11 cellular contexts compared by ENCODE assay signal in genomic region chr3:105334138-105334882, GRCh38. TPM values are rescaled to one million over a fixed set of nuclear protein-coding genes. Genes with fewer than 3 reads are reported as not detected.
A peak's percentile ranks its signal among the peaks of the same experiment; 100 is the strongest.
DNase-seq lines count a peak whose midpoint lies in the region; ATAC-seq and FAIRE-seq lines count a peak whose summit lies in the region.
"Had no signal": no experiment of that assay in that cellular context is flagged by ENCODE, and none has a peak within 500 bp of the region (broad histone marks: within the 10 kb centered on the region; RNA-seq: fewer than 3 reads in every experiment).

No MANE protein-coding gene starts in this region.

- H3K9me3 ChIP-seq in neuronal stem cell (replicated peaks in 1 of 2; ENCODE audit: control insufficient read depth in 2 of 2, insufficient read depth in 1 of 2, low read depth in 1 of 2, low read length in 2 of 2) (peaks cover 0 to 9% of the 10 kb centered on the region in 2 donors), small intestine (ENCODE audit: control insufficient read depth, low read depth) (no peaks in the 10 kb centered on the region)
- H3K9me3 ChIP-seq: suprapubic skin had no signal

- no peak overlapping the region for H2BK5ac ChIP-seq in neuronal stem cell (ENCODE audit: low read length)

- H3K18ac ChIP-seq in neuronal stem cell (ENCODE audit: low read length), result no peak overlapping the region

- FAIRE-seq in small intestine (lab: Jason Lieb, UNC), result no peak

- WGBS in neuronal stem cell (ENCODE audit: extremely low coverage in 2 of 2, insufficient read length in 2 of 2, insufficient replicate concordance in 1 of 2), 2 donors, result no CpG with 5 or more reads among the region's 1 CpG
- WGBS in small intestine, 3 donors, result 82 to 92% (median 83%) methylated on average over 1 of the region's 1 CpG

- H2AFZ ChIP-seq in neuronal stem cell (ENCODE audit: low read length), result peak overlapping the region; percentile 27

- H3K36me3 ChIP-seq in neuronal stem cell (replicated peaks in 1 of 2; ENCODE audit: control insufficient read depth in 2 of 2, insufficient read depth in 2 of 2, low read length in 2 of 2), result no peaks in the 10 kb centered on the region
- H3K36me3 ChIP-seq in small intestine (ENCODE audit: control insufficient read depth in 2 of 2, insufficient read depth in 2 of 2, low read length in 2 of 2), result no peaks in the 10 kb centered on the region
- H3K36me3 ChIP-seq: suprapubic skin had no signal

- H2BK15ac ChIP-seq in neuronal stem cell (ENCODE audit: low read length), result no peak overlapping the region

- POLR2A ChIA-PET in activated CD4-positive, alpha-beta T cell treated with anti-CD3 and anti-CD28 coated beads, Interleukin-2, amount 10 ng/mL, durations not matched to agents 7 days and 5 days (lab: Charles Lee), result no interaction called here

- H3K4me1 ChIP-seq in neuronal stem cell (ENCODE audit: control insufficient read depth in 2 of 2, insufficient read depth in 1 of 2, low read depth in 1 of 2, low read length in 2 of 2) (no peaks in the 10 kb centered on the region), small intestine (ENCODE audit: control insufficient read depth in 2 of 2, insufficient read depth in 1 of 2, low read depth in 1 of 2, low read length in 1 of 2) (no peaks in the 10 kb centered on the region)
- H3K4me1 ChIP-seq: suprapubic skin had no signal

- H2AK5ac ChIP-seq in neuronal stem cell (ENCODE audit: low read depth, low read length), result no peak overlapping the region

- H4K8ac ChIP-seq in neuronal stem cell (ENCODE audit: low read depth, low read length), result no peak overlapping the region

- H3K4me3 Mint-ChIP-seq in activated CD4-positive, alpha-beta T cell treated with anti-CD3 and anti-CD28 coated beads, Interleukin-2, amount 10 ng/mL, durations not matched to agents 7 days and 5 days, result no peak overlapping the region
- H3K4me3 Mint-ChIP-seq: activated naive CD4-positive, alpha-beta T cell treated with anti-CD3 and anti-CD28 coated beads, Interleukin-2, amount 10 ng/mL, durations not matched to agents 7 days and 5 days had no signal

- H3K27ac ChIP-seq in neuronal stem cell (replicated peaks; ENCODE audit: low read length), result no peak overlapping the region
- no peak overlapping the region for H3K27ac ChIP-seq in small intestine (ENCODE audit: low read depth in 1 of 2, low read length in 1 of 2)
- H3K27ac ChIP-seq: suprapubic skin had no signal

- H3K4me3 ChIP-seq in neuronal stem cell (ENCODE audit: low read length in 2 of 2), result no peak overlapping the region
- H3K4me3 ChIP-seq in small intestine (ENCODE audit: low read depth in 1 of 2, low read length in 2 of 2), result no peak overlapping the region
- H3K4me3 ChIP-seq: suprapubic skin had no signal

- CTCF ChIA-PET in activated CD4-positive, alpha-beta T cell treated with anti-CD3 and anti-CD28 coated beads, Interleukin-2, amount 10 ng/mL, durations not matched to agents 7 days and 5 days (lab: Charles Lee), result interaction anchor here (0.5 kb wide), 1 partner anchor 33 kb away, joined by 3 read pairs; no protein-coding TSS in a partner anchor

- no peak overlapping the region for H2BK120ac ChIP-seq in neuronal stem cell (ENCODE audit: low read depth, low read length)

- no peak overlapping the region for H3K4ac ChIP-seq in neuronal stem cell (ENCODE audit: low read length)

- no peaks in the 10 kb centered on the region for H3K79me1 ChIP-seq in neuronal stem cell (ENCODE audit: low read depth, low read length)

- H3K9ac ChIP-seq in neuronal stem cell (ENCODE audit: low read depth, low read length, poor library complexity), result no peak overlapping the region

- no peaks in the 10 kb centered on the region for H3K27me3 ChIP-seq in neuronal stem cell (ENCODE audit: control insufficient read depth in 3 of 3, insufficient read depth in 3 of 3, low read depth in 1 of 3, low read length in 3 of 3)
- H3K27me3 ChIP-seq in small intestine (ENCODE audit: control insufficient read depth in 2 of 2, insufficient read depth in 2 of 2, low read length in 2 of 2), result no peaks in the 10 kb centered on the region
- H3K27me3 ChIP-seq: suprapubic skin had no signal

- no peak overlapping the region for H3K4me2 ChIP-seq in neuronal stem cell (ENCODE audit: insufficient read depth, low read length, poor library complexity, severe bottlenecking)

- no peak overlapping the region for H3K14ac ChIP-seq in neuronal stem cell (ENCODE audit: low read length)

- H4K91ac ChIP-seq in neuronal stem cell (ENCODE audit: low read depth, low read length, poor library complexity), result no peak overlapping the region

- H3K27ac Mint-ChIP-seq in activated CD4-positive, alpha-beta T cell treated with anti-CD3 and anti-CD28 coated beads, Interleukin-2, amount 10 ng/mL, durations not matched to agents 7 days and 5 days, result no peak overlapping the region
- H3K27ac Mint-ChIP-seq: activated naive CD4-positive, alpha-beta T cell treated with anti-CD3 and anti-CD28 coated beads, Interleukin-2, amount 10 ng/mL, durations not matched to agents 7 days and 5 days had no signal

- DNase-seq in NCI-H226, result peak; percentile 77
- no peak for DNase-seq in neuronal stem cell (ENCODE audit: low spot score)
- no peak for DNase-seq in SKM-1 (lab: John Stamatoyannopoulos, UW; ENCODE audit: unreplicated experiment)
- DNase-seq in activated CD4-positive, alpha-beta T cell treated with anti-CD3 and anti-CD28 coated beads, Interleukin-2, amount 10 ng/mL, durations not matched to agents 7 days and 5 days, result no peak
- DNase-seq in small intestine, result no peak
- DNase-seq: activated naive CD4-positive, alpha-beta T cell treated with anti-CD3 and anti-CD28 coated beads, Interleukin-2, amount 10 ng/mL, durations not matched to agents 7 days and 5 days; NCI-H69; T-helper 9 cell had no signal

- H3K4me1 Mint-ChIP-seq in activated CD4-positive, alpha-beta T cell treated with anti-CD3 and anti-CD28 coated beads, Interleukin-2, amount 10 ng/mL, durations not matched to agents 7 days and 5 days, result peaks cover 6% of the 10 kb centered on the region

- peaks cover 6% of the 10 kb centered on the region for H3K27me3 Mint-ChIP-seq in activated CD4-positive, alpha-beta T cell treated with anti-CD3 and anti-CD28 coated beads, Interleukin-2, amount 10 ng/mL, durations not matched to agents 7 days and 5 days
- H3K27me3 Mint-ChIP-seq: activated naive CD4-positive, alpha-beta T cell treated with anti-CD3 and anti-CD28 coated beads, Interleukin-2, amount 10 ng/mL, durations not matched to agents 7 days and 5 days had no signal

- ATAC-seq in GM19043 (IDR thresholded peaks at IDR 0.05; ENCODE audit: low read depth, unreplicated experiment) (peak; percentile 60), HG02885 (IDR thresholded peaks at IDR 0.05; ENCODE audit: poor library complexity, unreplicated experiment) (peak; percentile 78)

- H3K23ac ChIP-seq in neuronal stem cell (ENCODE audit: low read depth, low read length, poor library complexity), result no peak overlapping the region

- no peaks in the 10 kb centered on the region for H3K36me3 Mint-ChIP-seq in activated CD4-positive, alpha-beta T cell treated with anti-CD3 and anti-CD28 coated beads, Interleukin-2, amount 10 ng/mL, durations not matched to agents 7 days and 5 days (ENCODE audit: low read depth)
- H3K36me3 Mint-ChIP-seq: activated naive CD4-positive, alpha-beta T cell treated with anti-CD3 and anti-CD28 coated beads, Interleukin-2, amount 10 ng/mL, durations not matched to agents 7 days and 5 days had no signal

- peaks cover 4% of the 10 kb centered on the region for H3K9me3 Mint-ChIP-seq in activated CD4-positive, alpha-beta T cell treated with anti-CD3 and anti-CD28 coated beads, Interleukin-2, amount 10 ng/mL, durations not matched to agents 7 days and 5 days
- H3K9me3 Mint-ChIP-seq: activated naive CD4-positive, alpha-beta T cell treated with anti-CD3 and anti-CD28 coated beads, Interleukin-2, amount 10 ng/mL, durations not matched to agents 7 days and 5 days had no signal

- no peak overlapping the region for H2BK12ac ChIP-seq in neuronal stem cell (ENCODE audit: low read length)

RNA-seq across cellular contexts. Expression of gene ALCAM, which starts 32.4 kb away (rescaled TPM):
- 20.9 TPM for polyA plus RNA-seq in neuronal stem cell (2013, experiment 1 of 2)
- polyA plus RNA-seq in neuronal stem cell (2013, experiment 2 of 2), result 20.1 TPM
- total RNA-seq in activated CD4-positive, alpha-beta T cell treated with anti-CD3 and anti-CD28 coated beads, Interleukin-2, amount 10 ng/mL, durations not matched to agents 7 days and 5 days, result 1 to 10 TPM; 3.8 to 4.5 TPM
- 10 to 100 TPM in 1 of 3 donors, 1 to 10 TPM in 2; 9.2 to 15.4 (median 9.6) TPM for polyA plus RNA-seq in small intestine
